9 cellular contexts compared by ENCODE assay signal in genomic region chr7:142796501-142797341, GRCh38. TPM values are rescaled to one million over a fixed set of nuclear protein-coding genes. Genes with fewer than 3 reads are reported as not detected.
DNase-seq lines count a peak whose midpoint lies in the region; ATAC-seq, FAIRE-seq and TF ChIP-seq lines count a peak whose summit lies in the region.
"Had no signal": no experiment of that assay in that cellular context is flagged by ENCODE, and none has a peak within 500 bp of the region (broad histone marks: within the 10 kb centered on the region; RNA-seq: fewer than 3 reads in every experiment).

No MANE protein-coding gene starts in this region.

- no peak for TF ChIP-seq RAD21 in GM12878 (IDR thresholded peaks at IDR 0.05; ENCODE audit: insufficient read depth, low read depth, low read length)

- SMC1A ChIA-PET in GM12878 (lab: Charles Lee; ENCODE audit: uncharacterized antibody, unreplicated experiment): interaction anchor here (2.7 to 24.6 kb wide), 3 partner anchors 11 to 25 kb away, joined by 10 to 786 read pairs (median 107); no protein-coding TSS in a partner anchor

- peak overlapping the region; percentile 99 for H3K27ac Mint-ChIP-seq in activated CD4-positive, alpha-beta T cell treated with anti-CD3 and anti-CD28 coated beads, Interleukin-2, amount 10 ng/mL, durations not matched to agents 24 days and 14 days
- H3K27ac Mint-ChIP-seq in mesothelial cell of epicardium: no peak overlapping the region

- H3K9ac ChIP-seq in GM12878 (ENCODE audit: control insufficient read depth, insufficient read depth, low read length): peak overlapping the region; percentile 66
- H3K9ac ChIP-seq: BLaER1 had no signal

- no peaks in the 10 kb centered on the region for H4K20me1 ChIP-seq in GM12878 (ENCODE audit: control insufficient read depth, insufficient read depth)
- H4K20me1 ChIP-seq: BLaER1 had no signal

- in situ Hi-C loops in GM12878 (cut with MboI): no loop called here

- POLR2A ChIA-PET in GM12878 (lab: Charles Lee): interaction anchor here (1.0 to 16.4 kb wide), 3 partner anchors 9 to 12 kb away, joined by 4 to 325 read pairs (median 9); no protein-coding TSS in a partner anchor

- H3K4me2 ChIP-seq in GM12878 (ENCODE audit: control insufficient read depth, insufficient read depth): peak overlapping the region; percentile 96
- H3K4me2 ChIP-seq: BLaER1 had no signal

- H3K9me3 ChIP-seq in GM12878 (replicated peaks; ENCODE audit: control insufficient read depth, insufficient read depth, low read length): no peaks in the 10 kb centered on the region
- H3K9me3 ChIP-seq: BLaER1 had no signal

- H3K4me1 ChIP-seq in GM12878 (ENCODE audit: control insufficient read depth, insufficient read depth, low read length): peaks cover 6% of the 10 kb centered on the region
- H3K4me1 ChIP-seq: BLaER1 had no signal

- ATAC-seq in HG03196 (IDR thresholded peaks at IDR 0.05; ENCODE audit: unreplicated experiment): peak; percentile 45
- ATAC-seq in GM12878: peak; percentile 66

- peak overlapping the region; percentile 71 for H3K4me3 ChIP-seq in GM12878
- H3K4me3 ChIP-seq: BLaER1 had no signal

- H3K36me3 Mint-ChIP-seq in activated CD4-positive, alpha-beta T cell treated with anti-CD3 and anti-CD28 coated beads, Interleukin-2, amount 10 ng/mL, durations not matched to agents 24 days and 14 days (ENCODE audit: low read depth): peaks cover 87% of the 10 kb centered on the region
- no peaks in the 10 kb centered on the region for H3K36me3 Mint-ChIP-seq in mesothelial cell of epicardium

- H2AFZ ChIP-seq in GM12878 (ENCODE audit: control insufficient read depth, low read depth, low read length): peak overlapping the region; percentile 66

- peak overlapping the region; percentile 100 for H3K4me3 Mint-ChIP-seq in activated CD4-positive, alpha-beta T cell treated with anti-CD3 and anti-CD28 coated beads, Interleukin-2, amount 10 ng/mL, durations not matched to agents 24 days and 14 days
- H3K4me3 Mint-ChIP-seq in mesothelial cell of epicardium: peak overlapping the region; percentile 57

- H3K27me3 Mint-ChIP-seq in activated CD4-positive, alpha-beta T cell treated with anti-CD3 and anti-CD28 coated beads, Interleukin-2, amount 10 ng/mL, durations not matched to agents 24 days and 14 days: no peaks in the 10 kb centered on the region
- H3K27me3 Mint-ChIP-seq in mesothelial cell of epicardium (ENCODE audit: low read depth): peaks cover 90% of the 10 kb centered on the region

- CTCF ChIA-PET in GM12878 (lab: Yijun Ruan, JAX): interaction anchor here (1.1 to 28.6 kb wide), 4 partner anchors 9 to 84 kb away, joined by 3 to 1055 read pairs (median 530); no protein-coding TSS in a partner anchor

- H3K9me3 Mint-ChIP-seq in activated CD4-positive, alpha-beta T cell treated with anti-CD3 and anti-CD28 coated beads, Interleukin-2, amount 10 ng/mL, durations not matched to agents 24 days and 14 days: no peaks in the 10 kb centered on the region
- H3K9me3 Mint-ChIP-seq in mesothelial cell of epicardium: no peaks in the 10 kb centered on the region

- BruUV-seq in GM12878 (replicated peaks; lab: Mats Ljungman, UMichigan): no TSS peak

- H3K27me3 ChIP-seq in GM12878 (replicated peaks in 1 of 2; ENCODE audit: control insufficient read depth in 2 of 2, insufficient read depth in 2 of 2, low read length in 1 of 2): no peaks in the 10 kb centered on the region

- TF ChIP-seq CTCF in GM12878 (IDR thresholded peaks at IDR 0.05 in 2 of 3, conservative IDR thresholded peaks at IDR 0.05 in 1 of 3; ENCODE audit: control insufficient read depth in 2 of 3, extremely low read depth in 1 of 3, insufficient read depth in 1 of 3, low read depth in 3 of 3, low read length in 3 of 3): no peak
- TF ChIP-seq CTCF in mesothelial cell of epicardium (IDR thresholded peaks at IDR 0.05; ENCODE audit: unreplicated experiment): no peak

- H3K4me1 Mint-ChIP-seq in activated CD4-positive, alpha-beta T cell treated with anti-CD3 and anti-CD28 coated beads, Interleukin-2, amount 10 ng/mL, durations not matched to agents 24 days and 14 days: peaks cover 65% of the 10 kb centered on the region
- peaks cover 14% of the 10 kb centered on the region for H3K4me1 Mint-ChIP-seq in mesothelial cell of epicardium

- peak overlapping the region; percentile 62 for H3K27ac ChIP-seq in GM12878 (ENCODE audit: control insufficient read depth, insufficient read depth)
- H3K27ac ChIP-seq: BLaER1 had no signal

- RAD21 ChIA-PET in GM12878 (lab: Charles Lee; ENCODE audit: unreplicated experiment): interaction anchor here (0.7 to 20.4 kb wide), 3 partner anchors 11 to 82 kb away, joined by 3 to 813 read pairs (median 115); no protein-coding TSS in a partner anchor

- peaks cover 10% of the 10 kb centered on the region for H3K79me2 ChIP-seq in GM12878 (ENCODE audit: control insufficient read depth, insufficient read depth, low read length)

- DNase-seq in activated CD4-positive, alpha-beta T cell treated with anti-CD3 and anti-CD28 coated beads, Interleukin-2, amount 10 ng/mL, durations not matched to agents 24 days and 14 days: peak; percentile 73
- DNase-seq in activated CD4-positive, alpha-beta T cell treated with anti-CD3 and anti-CD28 coated beads for 4 hours: no peak
- DNase-seq in GM12878 (ENCODE audit: low read depth, low spot score): no peak
- peak in 1 of 2 experiments; percentile 48 for DNase-seq in mesothelial cell of epicardium (ENCODE audit: low spot score in 2 of 2, unreplicated experiment in 2 of 2)
- DNase-seq in urothelium cell line (ENCODE audit: low spot score): no peak
- no peak for DNase-seq in HuH-7.5 (ENCODE audit: low spot score)
- no peak for DNase-seq in NCI-H1417 treated with DMSO at 0.1 percent for 48 hours (lab: John Stamatoyannopoulos, UW)

- 2% methylated on average over 60 of the region's 69 CpGs for WGBS in GM12878 (ENCODE audit: insufficient coverage, insufficient replicate concordance, low lambda C conversion rate, missing lambda C conversion rate)

- FAIRE-seq in GM12878 (lab: Jason Lieb, UNC) (no peak), urothelium cell line (lab: Jason Lieb, UNC) (no peak)

- TF ChIP-seq EP300 in GM12878 (IDR thresholded peaks at IDR 0.05; ENCODE audit: borderline replicate concordance in 1 of 2, control insufficient read depth in 1 of 2, low read depth in 2 of 2, low read length in 2 of 2): no peak

- intact Hi-C loops in activated CD4-positive, alpha-beta T cell treated with anti-CD3 and anti-CD28 coated beads, Interleukin-2, amount 10 ng/mL, durations not matched to agents 24 days and 14 days (cut with micrococcal nuclease): no loop called here
- intact Hi-C loops in GM12878 (cut with micrococcal nuclease; ENCODE audit: unreplicated experiment): loop anchor here (1.0 kb wide), 1 partner anchor 12 kb away; no protein-coding TSS in a partner anchor

- peaks cover 0 to 2% of the 10 kb centered on the region in 2 experiments; a peak in 2 of 4 replicates for H3K36me3 ChIP-seq in GM12878 (ENCODE audit: control insufficient read depth in 2 of 2, insufficient read depth in 2 of 2, low read length in 1 of 2)
- H3K36me3 ChIP-seq: BLaER1 had no signal

- TF ChIP-seq POLR2A in GM12878 (IDR thresholded peaks at IDR 0.05; ENCODE audit: low read depth, low read length): no peak; the same call in 1 of the 2 replicates

RNA-seq across cellular contexts. Expression of gene PRSS2, which starts 26.0 kb away (rescaled TPM):
- total RNA-seq in activated CD4-positive, alpha-beta T cell treated with anti-CD3 and anti-CD28 coated beads, Interleukin-2, amount 10 ng/mL, durations not matched to agents 24 days and 14 days: not detected in 2 replicates
- not detected in 2 replicates for total RNA-seq in GM12878 (2013; cell fraction: nucleolus; rRNA removed)
- total RNA-seq in GM12878 (2014; rRNA removed) (not detected in 2 replicates), GM12878 (2014; rRNA removed; fragmentation: Illumina TruSeq; extraction: Trizol) (not detected in 2 replicates), GM12878 (2021) (28.8 and 35.7 TPM in 2 replicates), mesothelial cell of epicardium (not detected in 3 replicates)
- polyA plus RNA-seq in GM12878 (2011; ENCODE audit: low read depth): not detected
- polyA plus RNA-seq in GM12878 (2011; rRNA removed) (0.41 TPM in 1 of 2 replicates, not detected in the other), GM12878 (2014; fragmentation: Illumina TruSeq; extraction: Trizol) (not detected in 2 replicates), GM12878 (2014; fragmentation: Nextera tagmentation; extraction: Ambion mirVana) (not detected), GM12878 (2014; rRNA removed) (0.28 TPM in 1 of 2 replicates, not detected in the other), GM12878 (2016; fragmentation: Nextera tagmentation; extraction: Ambion mirVana) (under 1 TPM in 1 of 2 experiments, not detected in 1; 0.21 TPM)
- 0.40 and 0.53 TPM in 2 replicates for polyA plus RNA-seq in GM12878 (2011; cell fraction: cytosol; rRNA removed)
- polyA plus RNA-seq in GM12878 (2011; cell fraction: nucleus; rRNA removed): 0.37 and 1.0 TPM in 2 replicates
- 0.25 and 0.28 TPM in 2 replicates for polyA plus RNA-seq in GM12878 (2012)
- 0.82 TPM in 1 of 2 replicates, not detected in the other for polyA minus RNA-seq in GM12878 (2011; rRNA and poly(A)+ RNA removed)
- not detected in 2 replicates for polyA minus RNA-seq in GM12878 (2011; cell fraction: cytosol; rRNA and poly(A)+ RNA removed)
- polyA minus RNA-seq in GM12878 (2011; cell fraction: nucleus; rRNA and poly(A)+ RNA removed): not detected in 2 replicates

RNA-seq across cellular contexts. Expression of gene PRSS1, which starts 47.4 kb away (rescaled TPM):
- not detected in 2 replicates for total RNA-seq in activated CD4-positive, alpha-beta T cell treated with anti-CD3 and anti-CD28 coated beads, Interleukin-2, amount 10 ng/mL, durations not matched to agents 24 days and 14 days
- total RNA-seq in GM12878 (2013; cell fraction: nucleolus; rRNA removed): not detected in 2 replicates
- total RNA-seq in GM12878 (2014; rRNA removed): not detected in 2 replicates
- total RNA-seq in GM12878 (2014; rRNA removed; fragmentation: Illumina TruSeq; extraction: Trizol): not detected in 2 replicates
- total RNA-seq in GM12878 (2021): 11.9 and 12.4 TPM in 2 replicates
- polyA plus RNA-seq in GM12878 (2011; ENCODE audit: low read depth): not detected
- polyA plus RNA-seq in GM12878 (2011; rRNA removed): not detected in 2 replicates
- polyA plus RNA-seq in GM12878 (2011; cell fraction: cytosol; rRNA removed): not detected in 2 replicates
- polyA plus RNA-seq in GM12878 (2011; cell fraction: nucleus; rRNA removed): not detected in 2 replicates
- not detected in 2 replicates for polyA plus RNA-seq in GM12878 (2012)
- polyA plus RNA-seq in GM12878 (2014; fragmentation: Illumina TruSeq; extraction: Trizol): not detected in 2 replicates
- polyA plus RNA-seq in GM12878 (2014; fragmentation: Nextera tagmentation; extraction: Ambion mirVana): not detected
- not detected in 2 replicates for polyA plus RNA-seq in GM12878 (2014; rRNA removed)
- polyA plus RNA-seq in GM12878 (2016; fragmentation: Nextera tagmentation; extraction: Ambion mirVana): not detected
- polyA minus RNA-seq in GM12878 (2011; rRNA and poly(A)+ RNA removed): not detected in 2 replicates
- polyA minus RNA-seq in GM12878 (2011; cell fraction: cytosol; rRNA and poly(A)+ RNA removed): not detected in 2 replicates
- not detected in 2 replicates for polyA minus RNA-seq in GM12878 (2011; cell fraction: nucleus; rRNA and poly(A)+ RNA removed)
- total RNA-seq in mesothelial cell of epicardium: not detected in 3 replicates

RNA-seq across cellular contexts. Expression of gene EPHB6, which starts 58.2 kb away (rescaled TPM):
- total RNA-seq in activated CD4-positive, alpha-beta T cell treated with anti-CD3 and anti-CD28 coated beads, Interleukin-2, amount 10 ng/mL, durations not matched to agents 24 days and 14 days: 5.9 and 7.3 TPM in 2 replicates
- total RNA-seq in GM12878 (2013; cell fraction: nucleolus; rRNA removed): 0.69 and 1.5 TPM in 2 replicates
- 0.34 TPM in 1 of 2 replicates, not detected in the other for total RNA-seq in GM12878 (2014; rRNA removed)
- total RNA-seq in GM12878 (2014; rRNA removed; fragmentation: Illumina TruSeq; extraction: Trizol): 0.22 TPM in 1 of 2 replicates, not detected in the other
- total RNA-seq in GM12878 (2021): 0.41 and 0.93 TPM in 2 replicates
- polyA plus RNA-seq in GM12878 (2011; ENCODE audit: low read depth): not detected
- polyA plus RNA-seq in GM12878 (2011; rRNA removed): 0.49 and 1.3 TPM in 2 replicates
- 1.5 and 2.3 TPM in 2 replicates for polyA plus RNA-seq in GM12878 (2011; cell fraction: cytosol; rRNA removed)
- polyA plus RNA-seq in GM12878 (2011; cell fraction: nucleus; rRNA removed): 9.0 and 10.4 TPM in 2 replicates
- polyA plus RNA-seq in GM12878 (2012): 0.18 TPM in 2 replicates
- polyA plus RNA-seq in GM12878 (2014; fragmentation: Illumina TruSeq; extraction: Trizol): 0.06 TPM in 1 of 2 replicates, not detected in the other
- under 1 TPM in 1 of 2 experiments, not detected in 1; 0.11 TPM for polyA plus RNA-seq in GM12878 (2014; fragmentation: Nextera tagmentation; extraction: Ambion mirVana)
- 0.68 and 0.88 TPM in 2 replicates for polyA plus RNA-seq in GM12878 (2014; rRNA removed)
- under 1 TPM in 1 of 2 experiments, not detected in 1; 0.47 TPM for polyA plus RNA-seq in GM12878 (2016; fragmentation: Nextera tagmentation; extraction: Ambion mirVana)
- polyA minus RNA-seq in GM12878 (2011; rRNA and poly(A)+ RNA removed): 0.95 and 2.0 TPM in 2 replicates
- 2.9 and 3.8 TPM in 2 replicates for polyA minus RNA-seq in GM12878 (2011; cell fraction: cytosol; rRNA and poly(A)+ RNA removed)
- 1.3 and 2.5 TPM in 2 replicates for polyA minus RNA-seq in GM12878 (2011; cell fraction: nucleus; rRNA and poly(A)+ RNA removed)
- 28.0 to 30.9 TPM (median 28.9 TPM) in 3 replicates for total RNA-seq in mesothelial cell of epicardium
